ENCODE assay signal across 27 cellular contexts in genomic region chr3:126417461-126418255, GRCh38. TPM values are rescaled to one million over a fixed set of nuclear protein-coding genes. Genes with fewer than 3 reads are reported as not detected.
"Had no signal": no experiment of that assay in that cellular context is flagged by ENCODE, and none has a peak within 500 bp of the region (broad histone marks: within the 10 kb centered on the region; RNA-seq: fewer than 3 reads in every experiment).

No MANE protein-coding gene starts in this region.

- H3K4me1 Mint-ChIP-seq: activated CD4-positive, alpha-beta memory T cell treated with anti-CD3 and anti-CD28 coated beads, Interleukin-2, amount 10 ng/mL, durations not matched to agents 7 days and 5 days; activated CD8-positive, alpha-beta memory T cell treated with anti-CD3 and anti-CD28 coated beads, Interleukin-2, amount 10 ng/mL, durations not matched to agents 7 days and 5 days; activated naive CD4-positive, alpha-beta T cell treated with anti-CD3 and anti-CD28 coated beads, Interleukin-2, amount 10 ng/mL, durations not matched to agents 7 days and 5 days; activated naive CD8-positive, alpha-beta T cell treated with anti-CD3 and anti-CD28 coated beads, Interleukin-2, amount 50 U/mL, for 24 hours; central memory CD8-positive, alpha-beta T cell; naive thymus-derived CD4-positive, alpha-beta T cell; T-cell had no signal

- H3K9me3 ChIP-seq: gastrocnemius medialis, heart right ventricle, neutrophil, testis, upper lobe of left lung had no signal

- H3K4me3 ChIP-seq: gastrocnemius medialis, heart right ventricle, SK-N-MC, testis, upper lobe of left lung had no signal

- H3K27me3 ChIP-seq: testis had no signal

- H3K36me3 ChIP-seq: brain microvascular endothelial cell, gastrocnemius medialis, heart right ventricle, neutrophil, upper lobe of left lung had no signal

- H3K4me1 ChIP-seq: heart right ventricle, testis, upper lobe of left lung had no signal

- H3K9me3 Mint-ChIP-seq: activated CD4-positive, alpha-beta memory T cell treated with anti-CD3 and anti-CD28 coated beads, Interleukin-2, amount 10 ng/mL, durations not matched to agents 7 days and 5 days; activated naive CD4-positive, alpha-beta T cell treated with anti-CD3 and anti-CD28 coated beads, Interleukin-2, amount 10 ng/mL, durations not matched to agents 7 days and 5 days; activated naive CD8-positive, alpha-beta T cell treated with anti-CD3 and anti-CD28 coated beads, Interleukin-2, amount 50 U/mL, for 24 hours; activated T-cell treated with anti-CD3 and anti-CD28 coated beads, Interleukin-2, amount 50 U/mL, for 24 hours; activated T-helper 2 cell treated with anti-CD3 and anti-CD28 coated beads, Interferon-gamma antibody, Interleukin-2, Interleukin-4, amounts not matched to agents 10 μg/mL and 5 μg/mL and 100 μg/mL, durations not matched to agents 14 hours and 24 hours and 36 hours; central memory CD8-positive, alpha-beta T cell; memory B cell; T-cell had no signal

- H3K36me3 Mint-ChIP-seq: activated CD8-positive, alpha-beta memory T cell treated with anti-CD3 and anti-CD28 coated beads, Interleukin-2, amount 10 ng/mL, durations not matched to agents 7 days and 5 days; activated naive CD4-positive, alpha-beta T cell treated with anti-CD3 and anti-CD28 coated beads, Interleukin-2, amount 10 ng/mL, durations not matched to agents 7 days and 5 days; memory B cell; naive thymus-derived CD4-positive, alpha-beta T cell; T-cell had no signal

- H3K27ac Mint-ChIP-seq: activated CD4-positive, alpha-beta memory T cell treated with anti-CD3 and anti-CD28 coated beads, Interleukin-2, amount 10 ng/mL, durations not matched to agents 7 days and 5 days; activated CD8-positive, alpha-beta memory T cell treated with anti-CD3 and anti-CD28 coated beads, Interleukin-2, amount 10 ng/mL, durations not matched to agents 7 days and 5 days; activated naive CD4-positive, alpha-beta T cell treated with anti-CD3 and anti-CD28 coated beads, Interleukin-2, amount 10 ng/mL, durations not matched to agents 7 days and 5 days; activated naive CD8-positive, alpha-beta T cell treated with anti-CD3 and anti-CD28 coated beads, Interleukin-2, amount 50 U/mL, for 24 hours; activated T-cell treated with anti-CD3 and anti-CD28 coated beads, Interleukin-2, amount 50 U/mL, for 24 hours; activated T-helper 2 cell treated with anti-CD3 and anti-CD28 coated beads, Interferon-gamma antibody, Interleukin-2, Interleukin-4, amounts not matched to agents 10 μg/mL and 5 μg/mL and 100 μg/mL, durations not matched to agents 14 hours and 24 hours and 36 hours; memory B cell; naive thymus-derived CD4-positive, alpha-beta T cell; T-cell had no signal

- DNase-seq: activated CD4-positive, alpha-beta memory T cell treated with anti-CD3 and anti-CD28 coated beads, Interleukin-2, amount 10 ng/mL, durations not matched to agents 7 days and 5 days; activated CD4-positive, alpha-beta T cell treated with anti-CD3 and anti-CD28 coated beads for 48 hours; activated CD4-positive, CD25-positive, alpha-beta regulatory T cell; activated CD8-positive, alpha-beta memory T cell treated with anti-CD3 and anti-CD28 coated beads, Interleukin-2, amount 10 ng/mL, durations not matched to agents 7 days and 5 days; activated naive CD4-positive, alpha-beta T cell treated with anti-CD3 and anti-CD28 coated beads, Interleukin-2, amount 10 ng/mL, durations not matched to agents 7 days and 5 days; activated naive CD8-positive, alpha-beta T cell treated with anti-CD3 and anti-CD28 coated beads, Interleukin-2, amount 50 U/mL, for 24 hours; activated T-cell treated with anti-CD3 and anti-CD28 coated beads, Interleukin-2, amount 50 U/mL, for 24 hours; anterior cingulate cortex; brain microvascular endothelial cell; cortex of kidney; effector CD4-positive, alpha-beta T cell; gastrocnemius medialis; heart right ventricle; kidney glomerular epithelial cell; naive thymus-derived CD4-positive, alpha-beta T cell; stimulated activated CD4-positive, alpha-beta T cell treated with anti-CD3 and anti-CD28 coated beads, Interleukin-2, amount 100 ng/mL, for 48 hours; testis had no signal

- H3K4me3 Mint-ChIP-seq: activated CD4-positive, alpha-beta memory T cell treated with anti-CD3 and anti-CD28 coated beads, Interleukin-2, amount 10 ng/mL, durations not matched to agents 7 days and 5 days; activated CD8-positive, alpha-beta memory T cell treated with anti-CD3 and anti-CD28 coated beads, Interleukin-2, amount 10 ng/mL, durations not matched to agents 7 days and 5 days; activated naive CD4-positive, alpha-beta T cell treated with anti-CD3 and anti-CD28 coated beads, Interleukin-2, amount 10 ng/mL, durations not matched to agents 7 days and 5 days; activated naive CD8-positive, alpha-beta T cell treated with anti-CD3 and anti-CD28 coated beads, Interleukin-2, amount 50 U/mL, for 24 hours; activated T-cell treated with anti-CD3 and anti-CD28 coated beads, Interleukin-2, amount 50 U/mL, for 24 hours; central memory CD8-positive, alpha-beta T cell; memory B cell; naive thymus-derived CD4-positive, alpha-beta T cell; T-cell had no signal

- H3K27ac ChIP-seq: brain microvascular endothelial cell, gastrocnemius medialis, heart right ventricle, neutrophil, SK-N-MC, testis, upper lobe of left lung had no signal

RNA-seq across cellular contexts. Expression of gene CFAP100, which starts 22.9 kb away (rescaled TPM):
- total RNA-seq: activated CD4-positive, alpha-beta memory T cell treated with anti-CD3 and anti-CD28 coated beads, Interleukin-2, amount 10 ng/mL, durations not matched to agents 7 days and 5 days; activated CD8-positive, alpha-beta memory T cell treated with anti-CD3 and anti-CD28 coated beads, Interleukin-2, amount 10 ng/mL, durations not matched to agents 7 days and 5 days; activated T-helper 2 cell treated with anti-CD3 and anti-CD28 coated beads, Interferon-gamma antibody, Interleukin-2, Interleukin-4, amounts not matched to agents 10 μg/mL and 5 μg/mL and 100 μg/mL, durations not matched to agents 14 hours and 24 hours and 36 hours; esophagus mucosa; gastrocnemius medialis; heart right ventricle; liver; naive thymus-derived CD4-positive, alpha-beta T cell; renal cortical epithelial cell; T-cell had no signal
- polyA plus RNA-seq: heart right ventricle; liver; naive thymus-derived CD4-positive, alpha-beta T cell had no signal
